Comparison of ENCODE assay signal across 8 cellular contexts in genomic region chr6:142947702-142948480, GRCh38. TPM values are rescaled to one million over a fixed set of nuclear protein-coding genes. Genes with fewer than 3 reads are reported as not detected.
DNase-seq lines count a peak whose midpoint lies in the region; ATAC-seq and TF ChIP-seq lines count a peak whose summit lies in the region.

No MANE protein-coding gene starts in this region.

- peaks cover 18% of the 10 kb centered on the region for H3K4me1 ChIP-seq in smooth muscle cell (ENCODE audit: low read depth)

- H3K27me3 ChIP-seq in smooth muscle cell (ENCODE audit: low read depth), result peaks cover 24% of the 10 kb centered on the region

- H4K20me1 ChIP-seq in smooth muscle cell (ENCODE audit: low read depth), result peaks cover 12% of the 10 kb centered on the region

- H2AFZ ChIP-seq in smooth muscle cell (ENCODE audit: low read depth), result peak overlapping the region; percentile 85

- no peaks in the 10 kb centered on the region for H3K9me3 ChIP-seq in smooth muscle cell (replicated peaks; ENCODE audit: low read depth)

- BruUV-seq in Calu3 (replicated peaks; lab: Mats Ljungman, UMichigan), result TSS peak; percentile 30

- H3K27ac Mint-ChIP-seq in Calu3 (ENCODE audit: unreplicated experiment), result peak overlapping the region; percentile 68
- peak overlapping the region; percentile 89 for H3K27ac Mint-ChIP-seq in activated CD4-positive, alpha-beta memory T cell treated with anti-CD3 and anti-CD28 coated beads, Interleukin-2, amount 10 ng/mL, durations not matched to agents 7 days and 5 days
- H3K27ac Mint-ChIP-seq in glutamatergic neuron (ENCODE audit: unreplicated experiment), result no peak overlapping the region

- peak overlapping the region; percentile 99 for H3K27ac ChIP-seq in smooth muscle cell (ENCODE audit: low read depth)

- H3F3A ChIP-seq in smooth muscle cell (ENCODE audit: low read depth), result peaks cover 7% of the 10 kb centered on the region

- peak overlapping the region; percentile 100 for H3K4me2 ChIP-seq in smooth muscle cell

- H3K36me3 Mint-ChIP-seq in Calu3 (ENCODE audit: insufficient read depth, unreplicated experiment) (peaks cover 47% of the 10 kb centered on the region), glutamatergic neuron (ENCODE audit: unreplicated experiment) (no peaks in the 10 kb centered on the region)
- H3K36me3 Mint-ChIP-seq in activated CD4-positive, alpha-beta memory T cell treated with anti-CD3 and anti-CD28 coated beads, Interleukin-2, amount 10 ng/mL, durations not matched to agents 7 days and 5 days (ENCODE audit: low read depth), result peaks cover 3% of the 10 kb centered on the region

- no peaks in the 10 kb centered on the region for H3K36me3 ChIP-seq in smooth muscle cell (ENCODE audit: low read depth)

- POLR2A ChIA-PET in activated CD4-positive, alpha-beta memory T cell treated with anti-CD3 and anti-CD28 coated beads, Interleukin-2, amount 10 ng/mL, durations not matched to agents 7 days and 5 days (lab: Charles Lee), result interaction anchor here (0.8 to 6.9 kb wide), 8 partner anchors 9 to 128 kb away, joined by 3 to 142 read pairs (median 12); partner anchors contain the start of gene AIG1

- H3K27me3 Mint-ChIP-seq in Calu3 (ENCODE audit: unreplicated experiment), result no peaks in the 10 kb centered on the region
- no peaks in the 10 kb centered on the region for H3K27me3 Mint-ChIP-seq in activated CD4-positive, alpha-beta memory T cell treated with anti-CD3 and anti-CD28 coated beads, Interleukin-2, amount 10 ng/mL, durations not matched to agents 7 days and 5 days
- peaks cover 14% of the 10 kb centered on the region for H3K27me3 Mint-ChIP-seq in glutamatergic neuron (ENCODE audit: unreplicated experiment)

- H3K4me1 Mint-ChIP-seq in Calu3 (ENCODE audit: low read depth, unreplicated experiment), result peaks cover 26% of the 10 kb centered on the region
- peaks cover 20% of the 10 kb centered on the region for H3K4me1 Mint-ChIP-seq in activated CD4-positive, alpha-beta memory T cell treated with anti-CD3 and anti-CD28 coated beads, Interleukin-2, amount 10 ng/mL, durations not matched to agents 7 days and 5 days
- H3K4me1 Mint-ChIP-seq in glutamatergic neuron (ENCODE audit: low read depth, unreplicated experiment), result peaks cover 9% of the 10 kb centered on the region

- intact Hi-C loops in Calu3 (cut with micrococcal nuclease; ENCODE audit: unreplicated experiment), result loop anchor here (1.0 to 10.0 kb wide), 3 partner anchors 76 to 477 kb away; no protein-coding TSS in a partner anchor

- ATAC-seq in GM19395 (IDR thresholded peaks at IDR 0.05; ENCODE audit: unreplicated experiment), result peak; percentile 42
- ATAC-seq in HG03378 (IDR thresholded peaks at IDR 0.05; ENCODE audit: unreplicated experiment), result peak; percentile 30

- TF ChIP-seq CTCF in Calu3 (IDR thresholded peaks at IDR 0.05; ENCODE audit: unreplicated experiment) (no peak), glutamatergic neuron (IDR thresholded peaks at IDR 0.05; ENCODE audit: partially characterized antibody, unreplicated experiment) (no peak), smooth muscle cell (IDR thresholded peaks at IDR 0.05; ENCODE audit: borderline replicate concordance, insufficient read depth, poor library complexity, severe bottlenecking) (no peak)

- peak overlapping the region; percentile 97 for H3K4me3 ChIP-seq in smooth muscle cell

- CTCF ChIA-PET in Calu3 (lab: Charles Lee), result no interaction called here
- CTCF ChIA-PET in activated CD4-positive, alpha-beta memory T cell treated with anti-CD3 and anti-CD28 coated beads, Interleukin-2, amount 10 ng/mL, durations not matched to agents 7 days and 5 days (lab: Charles Lee), result no interaction called here

- H3K9ac ChIP-seq in smooth muscle cell (ENCODE audit: low read depth), result peak overlapping the region; percentile 100

- H3K4me3 Mint-ChIP-seq in Calu3 (ENCODE audit: low read depth, unreplicated experiment), result peak overlapping the region; percentile 98
- peak overlapping the region; percentile 81 for H3K4me3 Mint-ChIP-seq in activated CD4-positive, alpha-beta memory T cell treated with anti-CD3 and anti-CD28 coated beads, Interleukin-2, amount 10 ng/mL, durations not matched to agents 7 days and 5 days
- H3K4me3 Mint-ChIP-seq in glutamatergic neuron (ENCODE audit: unreplicated experiment), result peak overlapping the region; percentile 78

- H3K9me3 Mint-ChIP-seq in Calu3 (ENCODE audit: low read depth, unreplicated experiment), result no peaks in the 10 kb centered on the region
- H3K9me3 Mint-ChIP-seq in activated CD4-positive, alpha-beta memory T cell treated with anti-CD3 and anti-CD28 coated beads, Interleukin-2, amount 10 ng/mL, durations not matched to agents 7 days and 5 days, result no peaks in the 10 kb centered on the region
- peaks cover 17% of the 10 kb centered on the region for H3K9me3 Mint-ChIP-seq in glutamatergic neuron (ENCODE audit: unreplicated experiment)

- WGBS in smooth muscle cell (ENCODE audit: low lambda C conversion rate), result 17% methylated on average over 13 of the region's 13 CpGs

- H3K79me2 ChIP-seq in smooth muscle cell (ENCODE audit: low read depth), result peaks cover 10% of the 10 kb centered on the region

- DNase-seq in Calu3, result no peak
- peak; percentile 45 for DNase-seq in activated CD4-positive, alpha-beta memory T cell treated with anti-CD3 and anti-CD28 coated beads, Interleukin-2, amount 10 ng/mL, durations not matched to agents 7 days and 5 days
- DNase-seq in glutamatergic neuron, result no peak
- no peak for DNase-seq in smooth muscle cell (lab: John Stamatoyannopoulos, UW; ENCODE audit: unreplicated experiment)
- no peak for DNase-seq in NCI-H146 treated with DMSO at 0.1 percent for 48 hours (lab: John Stamatoyannopoulos, UW; ENCODE audit: unreplicated experiment)
- DNase-seq in DMS 273 (lab: John Stamatoyannopoulos, UW; ENCODE audit: unreplicated experiment), result no peak

RNA-seq across cellular contexts. Expression of gene HIVEP2, which starts 2.9 kb away (rescaled TPM):
- total RNA-seq in Calu3 (2022), result 15.0 and 18.4 TPM in 2 replicates
- 10 to 100 TPM; 30.5 to 32.8 TPM for total RNA-seq in activated CD4-positive, alpha-beta memory T cell treated with anti-CD3 and anti-CD28 coated beads, Interleukin-2, amount 10 ng/mL, durations not matched to agents 7 days and 5 days
- 2.6 TPM for total RNA-seq in glutamatergic neuron (ENCODE audit: unreplicated experiment)
- 11.7 and 12.5 TPM in 2 replicates for total RNA-seq in smooth muscle cell
- 3.2 and 4.9 TPM in 2 replicates for polyA plus RNA-seq in smooth muscle cell
